18 cellular contexts compared by ENCODE assay signal in genomic region chr1:92754000-92754787, GRCh38. TPM values are rescaled to one million over a fixed set of nuclear protein-coding genes. Genes with fewer than 3 reads are reported as not detected.
DNase-seq lines count a peak whose midpoint lies in the region; ATAC-seq and TF ChIP-seq lines count a peak whose summit lies in the region.
"Had no signal": no experiment of that assay in that cellular context is flagged by ENCODE, and none has a peak within 500 bp of the region (broad histone marks: within the 10 kb centered on the region; RNA-seq: fewer than 3 reads in every experiment).

No MANE protein-coding gene starts in this region.

- in situ Hi-C loops in astrocyte of the cerebellum (cut with HindIII; ENCODE audit: low sequenced_read_pairs), result no loop called here

- TF ChIP-seq CTCF in AG04449 (IDR thresholded peaks at IDR 0.05; ENCODE audit: insufficient read depth, low read length, missing control alignments) (no peak), HEK293 (tag by site-specific recombination; IDR thresholded peaks at IDR 0.05) (no peak), astrocyte of the cerebellum (IDR thresholded peaks at IDR 0.05; ENCODE audit: low read depth, low read length, missing control alignments) (no peak), Peyer's patch (IDR thresholded peaks at IDR 0.05) (no peak), tibial artery (IDR thresholded peaks at IDR 0.05) (no peak)

- POLR2A ChIA-PET in AG04449 (lab: Yijun Ruan, JAX) (interaction anchor here (1.1 to 1.2 kb wide), 2 partner anchors 31 to 78 kb away, joined by 3 to 4 read pairs; partner anchors contain the start of genes EVI5 and RPL5), HEK293 (lab: Yijun Ruan, JAX) (interaction anchor here (0.9 to 1.3 kb wide), 3 partner anchors 31 to 78 kb away, joined by 3 to 7 read pairs (median 3); partner anchors contain the start of gene EVI5)

- H3K36me3 ChIP-seq in HEK293 (ENCODE audit: control insufficient read depth in 2 of 2, insufficient read depth in 1 of 2, low read length in 2 of 2) (peaks cover 0 to 9% of the 10 kb centered on the region in 2 experiments; a peak in 1 of 3 replicates), Peyer's patch (no peaks in the 10 kb centered on the region), tibial artery (no peaks in the 10 kb centered on the region)
- H3K36me3 ChIP-seq: BE2C had no signal

- ATAC-seq in GM19467 (IDR thresholded peaks at IDR 0.05; ENCODE audit: unreplicated experiment), result no peak
- no peak for ATAC-seq in HG03108 (IDR thresholded peaks at IDR 0.05; ENCODE audit: unreplicated experiment)
- ATAC-seq: activated CD4-positive, CD25-positive, alpha-beta regulatory T cell treated with anti-CD3 and anti-CD28 coated beads, Interleukin-2, amount 50 U/mL, for 24 hours; HCT116; mucosa of descending colon; psoas muscle had no signal

- intact Hi-C loops in tibial artery (cut with DNase I; ENCODE audit: low total_unique reads), result no loop called here

- H3K4me3 ChIP-seq in AG04449 (ENCODE audit: low read depth, low read length) (no peak overlapping the region), HEK293 (ENCODE audit: low read depth, low read length) (no peak overlapping the region), astrocyte of the cerebellum (ENCODE audit: low read depth, low read length) (no peak overlapping the region), Peyer's patch (no peak overlapping the region), tibial artery (no peak overlapping the region)
- H3K4me3 ChIP-seq: mucosa of descending colon, psoas muscle, SK-N-MC had no signal

- no peak overlapping the region for H3K27ac ChIP-seq in HEK293 (ENCODE audit: extremely low read depth, low read depth, low read length)
- no peak overlapping the region for H3K27ac ChIP-seq in Peyer's patch
- H3K27ac ChIP-seq in tibial artery, result no peak overlapping the region
- H3K27ac ChIP-seq: psoas muscle, SK-N-MC had no signal

- CTCF ChIA-PET in AG04449 (lab: Yijun Ruan, JAX), result interaction anchor here (0.6 to 2.1 kb wide), 6 partner anchors 8 to 1672 kb away, joined by 3 to 14 read pairs (median 4); partner anchors contain the start of gene EVI5
- CTCF ChIA-PET in HEK293 (lab: Yijun Ruan, JAX), result interaction anchor here (0.8 to 3.2 kb wide), 3 partner anchors 18 to 104 kb away, joined by 3 to 11 read pairs (median 5); no protein-coding TSS in a partner anchor

- H3K4me1 ChIP-seq in HEK293 (ENCODE audit: control insufficient read depth, insufficient read depth, low read length) (peaks cover 3% of the 10 kb centered on the region), Peyer's patch (no peaks in the 10 kb centered on the region), tibial artery (peaks cover 0 to 5% (median 0%) of the 10 kb centered on the region in 4 donors)
- H3K4me1 ChIP-seq: BE2C had no signal

- TF ChIP-seq POLR2A in Peyer's patch (IDR thresholded peaks at IDR 0.05), result no peak

- peak; percentile 72 for DNase-seq in AG04449 (ENCODE audit: low read depth, low spot score)
- DNase-seq in astrocyte of the cerebellum (ENCODE audit: low read depth), result peak; percentile 57
- DNase-seq in foreskin melanocyte, result peak; percentile 77
- DNase-seq in Peyer's patch, result no peak
- DNase-seq in tibial artery, result no peak
- DNase-seq: BE2C; mucosa of descending colon; NCI-H2029 treated with DMSO at 0.1 percent for 48 hours; NCI-H82; psoas muscle; stimulated activated CD4-positive, alpha-beta T cell treated with anti-CD3 and anti-CD28 coated beads, Interleukin-4, amount 100 ng/mL, for 24 hours; stimulated activated naive CD4-positive, alpha-beta T cell had no signal

- H3K27me3 ChIP-seq in Peyer's patch (no peaks in the 10 kb centered on the region), tibial artery (no peaks in the 10 kb centered on the region)
- H3K27me3 ChIP-seq: BE2C had no signal

- H3K9me3 ChIP-seq in HEK293 (ENCODE audit: control insufficient read depth, insufficient read depth, low read depth, low read length) (no peaks in the 10 kb centered on the region), Peyer's patch (no peaks in the 10 kb centered on the region), tibial artery (no peaks in the 10 kb centered on the region)
- H3K9me3 ChIP-seq: BE2C, mucosa of descending colon had no signal

TF ChIP-seq in HEK293, 187 proteins besides CTCF, POLR2A, EP300 and RAD21:
- TF ChIP-seq ZNF830 (tag by site-specific recombination; IDR thresholded peaks at IDR 0.05; ENCODE audit: low read depth) (no peak), ZNF335 (tag by site-specific recombination; conservative IDR thresholded peaks at IDR 0.05) (no peak), ZNF169 (tag by site-specific recombination; IDR thresholded peaks at IDR 0.05) (no peak), PRDM1 (tag by site-specific recombination; IDR thresholded peaks at IDR 0.05) (0 out of 2 replicates have a peak, but pooled peaks have one; percentile 12), ZNF658 (tag by site-specific recombination; IDR thresholded peaks at IDR 0.05) (no peak), KLF1 (tag by site-specific recombination; IDR thresholded peaks at IDR 0.05) (no peak), SETDB1 (IDR thresholded peaks at IDR 0.05; ENCODE audit: insufficient read length, low read length) (peak; percentile 89), ZNF423 (tag by site-specific recombination; IDR thresholded peaks at IDR 0.05) (no peak)
TF ChIP-seq in HEK293: peak in this region for 2.

RNA-seq across cellular contexts. Expression of gene EVI5, which starts 30.7 kb away (rescaled TPM):
- total RNA-seq in Peyer's patch, result 100 to 1,000 TPM in 1 of 4 donors, 10 to 100 TPM in 3; 16.3 to 135 (median 33.7) TPM

Comparison
In these comparisons a context has a peak if more than half of its experiments do, and no peak if none do; other contexts are left out.
1. DNase-seq: peak in AG04449 (single experiment), astrocyte of the cerebellum (single experiment) and foreskin melanocyte (single experiment); none in Peyer's patch (0 of 3) and tibial artery (0 of 2).